8 cellular contexts compared by ENCODE assay signal in the genomic region with DNA sequence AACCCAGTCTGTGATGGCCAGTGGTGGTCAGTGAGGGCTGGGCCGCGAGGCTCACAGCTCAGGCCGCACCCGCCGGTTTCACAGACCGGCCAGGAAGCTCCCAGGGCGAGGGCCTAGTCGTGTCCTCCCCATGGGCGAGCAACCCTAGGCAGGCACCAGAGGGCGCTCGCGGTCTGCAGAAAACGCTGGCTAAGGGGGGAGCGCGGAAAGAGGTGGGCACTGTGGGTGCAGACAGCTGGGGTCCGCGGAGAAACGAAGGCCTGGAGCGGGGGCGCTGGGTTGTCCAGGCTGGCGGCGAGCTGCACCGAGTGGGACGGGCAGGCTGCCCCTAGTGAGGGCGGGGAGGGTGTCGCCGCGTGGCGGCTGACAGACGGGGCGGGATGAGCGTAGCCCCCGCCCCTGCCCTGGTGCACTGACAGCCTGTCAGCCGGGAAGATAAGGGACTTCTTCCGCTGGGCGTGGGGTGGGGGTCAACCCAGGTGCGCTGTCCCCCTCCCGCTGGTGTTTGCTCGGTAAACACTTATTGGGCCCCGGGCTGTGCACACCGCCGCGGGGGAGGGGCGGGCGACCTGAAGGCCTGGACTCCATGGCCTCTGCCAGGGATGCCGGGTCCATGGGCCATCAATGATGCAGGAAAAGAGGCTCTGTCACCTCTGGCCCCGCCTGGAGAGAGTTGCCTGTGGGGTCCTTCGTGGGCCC. TPM values are rescaled to one million over a fixed set of nuclear protein-coding genes. Genes with fewer than 3 reads are reported as not detected.
DNase-seq lines count a peak whose midpoint lies in the region; ATAC-seq and TF ChIP-seq lines count a peak whose summit lies in the region.

No MANE protein-coding gene starts in this region.

- DNase-seq in COLO668 (lab: John Stamatoyannopoulos, UW; ENCODE audit: unreplicated experiment): peak; percentile 85
- peak; percentile 81 for DNase-seq in HK-2 (ENCODE audit: unreplicated experiment)
- DNase-seq in NT2/D1 (ENCODE audit: low read depth, low spot score): peak; percentile 43
- peak; percentile 56 for DNase-seq in activated CD8-positive, alpha-beta memory T cell treated with anti-CD3 and anti-CD28 coated beads, Interleukin-2, amount 50 U/mL, for 24 hours (ENCODE audit: extremely low read depth)
- DNase-seq in endothelial cell (ENCODE audit: low spot score): peak; percentile 90
- DNase-seq in middle frontal gyrus (ENCODE audit: extremely low spot score, low spot score): peak; percentile 67
- peak; percentile 58 to 71 for DNase-seq in stimulated activated CD8-positive, alpha-beta memory T cell treated with anti-CD3 and anti-CD28 coated beads, Interleukin-15, amount 100 ng/mL, for 4 hours (ENCODE audit: low read depth in 2 of 2)

- TF ChIP-seq CTCF in endothelial cell (IDR thresholded peaks at IDR 0.05; ENCODE audit: unreplicated experiment): peak; percentile 93

- no peaks in the 10 kb centered on the region for H3K9me3 ChIP-seq in NT2/D1 (ENCODE audit: insufficient read depth, low read length)

- H3K9ac ChIP-seq in NT2/D1 (ENCODE audit: insufficient read length, low read depth): peak overlapping the region; percentile 79

- H3K9me3 Mint-ChIP-seq in endothelial cell (ENCODE audit: unreplicated experiment): no peaks in the 10 kb centered on the region

- H3K27me3 ChIP-seq in NT2/D1 (ENCODE audit: insufficient read depth, insufficient read length): peaks cover 19% of the 10 kb centered on the region

- H3K4me3 ChIP-seq in NT2/D1 (ENCODE audit: insufficient read length, low read depth): peak overlapping the region; percentile 34

- peaks cover 8% of the 10 kb centered on the region for H3K36me3 Mint-ChIP-seq in endothelial cell (ENCODE audit: low read depth, unreplicated experiment)

- H3K27me3 Mint-ChIP-seq in endothelial cell (ENCODE audit: unreplicated experiment): peaks cover 22% of the 10 kb centered on the region

- no peak for ATAC-seq in GM21526 (IDR thresholded peaks at IDR 0.05; ENCODE audit: low FRiP score, unreplicated experiment)

- no peaks in the 10 kb centered on the region for H3K36me3 ChIP-seq in NT2/D1 (ENCODE audit: insufficient read depth, insufficient read length, low read length)

- H3K27ac Mint-ChIP-seq in endothelial cell (ENCODE audit: unreplicated experiment): no peak overlapping the region

- H3K4me1 Mint-ChIP-seq in endothelial cell (ENCODE audit: unreplicated experiment): peaks cover 8% of the 10 kb centered on the region

- H3K4me3 Mint-ChIP-seq in endothelial cell (ENCODE audit: unreplicated experiment): no peak overlapping the region

- H3K4me1 ChIP-seq in NT2/D1 (ENCODE audit: insufficient read depth, insufficient read length): peaks cover 6% of the 10 kb centered on the region

RNA-seq across cellular contexts. Expression of gene GP1BB, which starts 7.5 kb away (rescaled TPM):
- not detected for total RNA-seq in endothelial cell (ENCODE audit: unreplicated experiment)

RNA-seq across cellular contexts. Expression of gene SEPTIN5, which starts 16.5 kb away (rescaled TPM):
- 2.3 TPM for total RNA-seq in endothelial cell (ENCODE audit: unreplicated experiment)

RNA-seq across cellular contexts. Expression of gene TBX1, which starts 29.8 kb away (rescaled TPM):
- total RNA-seq in endothelial cell (ENCODE audit: unreplicated experiment): 0.56 TPM
